ENCODE assay signal across 9 cellular contexts in genomic region chr3:48663489-48664312, GRCh38. TPM values are rescaled to one million over a fixed set of nuclear protein-coding genes. Genes with fewer than 3 reads are reported as not detected.
DNase-seq lines count a peak whose midpoint lies in the region; ATAC-seq and TF ChIP-seq lines count a peak whose summit lies in the region.
"Had no signal": no experiment of that assay in that cellular context is flagged by ENCODE, and none has a peak within 500 bp of the region (broad histone marks: within the 10 kb centered on the region; RNA-seq: fewer than 3 reads in every experiment).

No MANE protein-coding gene starts in this region.

- H3K36me3 ChIP-seq in BE2C, result peaks cover 29% of the 10 kb centered on the region
- H3K36me3 ChIP-seq in duodenal mucosa (ENCODE audit: control insufficient read depth in 1 of 2, insufficient read depth in 2 of 2, low read length in 2 of 2), result no peaks in the 10 kb centered on the region
- no peaks in the 10 kb centered on the region for H3K36me3 ChIP-seq in right lobe of liver

- H3K36me3 Mint-ChIP-seq in activated CD4-positive, alpha-beta memory T cell treated with anti-CD3 and anti-CD28 coated beads for 36 hours, result peaks cover 6% of the 10 kb centered on the region

- H3K9ac ChIP-seq in duodenal mucosa (ENCODE audit: low read depth in 1 of 2, low read length in 2 of 2), result peak overlapping the region; percentile 49 to 56

- POLR2A ChIA-PET in activated CD4-positive, alpha-beta memory T cell treated with anti-CD3 and anti-CD28 coated beads for 36 hours (lab: Charles Lee), result interaction anchor here (0.5 to 4.0 kb wide), 6 partner anchors 23 to 344 kb away, joined by 3 to 11 read pairs (median 4); partner anchors contain the start of genes SLC26A6 and WDR6

- H3K27ac Mint-ChIP-seq in activated CD4-positive, alpha-beta memory T cell treated with anti-CD3 and anti-CD28 coated beads for 36 hours, result peak overlapping the region; percentile 74

- H3K27me3 ChIP-seq in BE2C (no peaks in the 10 kb centered on the region), duodenal mucosa (ENCODE audit: control insufficient read depth in 1 of 2, insufficient read depth in 2 of 2, low read length in 2 of 2) (no peaks in the 10 kb centered on the region), right lobe of liver (peaks cover 0 to 10% of the 10 kb centered on the region in 2 donors)

- no peaks in the 10 kb centered on the region for H3K4me1 ChIP-seq in BE2C
- H3K4me1 ChIP-seq in duodenal mucosa (ENCODE audit: control insufficient read depth in 1 of 2, insufficient read depth in 2 of 2, low read length in 2 of 2), result peaks cover 0 to 13% of the 10 kb centered on the region in 2 donors
- H3K4me1 ChIP-seq in right lobe of liver, result peaks cover 0 to 17% (median 4%) of the 10 kb centered on the region in 4 donors

- intact Hi-C loops in activated CD4-positive, alpha-beta memory T cell treated with anti-CD3 and anti-CD28 coated beads for 36 hours (cut with micrococcal nuclease), result loop anchor here (1.0 to 5.0 kb wide), 2 partner anchors 28 to 54 kb away; partner anchors contain the start of genes IP6K2 and SLC26A6
- intact Hi-C loops in right lobe of liver (cut with DNase I), result no loop called here

- peak; percentile 69 for TF ChIP-seq CTCF in BE2C (IDR thresholded peaks at IDR 0.05; ENCODE audit: low read depth, low read length)
- peak; percentile 42 to 55 (median 45) for TF ChIP-seq CTCF in right lobe of liver (IDR thresholded peaks at IDR 0.05)

- H3K9me3 Mint-ChIP-seq in activated CD4-positive, alpha-beta memory T cell treated with anti-CD3 and anti-CD28 coated beads for 36 hours, result no peaks in the 10 kb centered on the region

- peak overlapping the region; percentile 72 for H3K27ac ChIP-seq in duodenal mucosa (ENCODE audit: low read depth, low read length)
- no peak overlapping the region for H3K27ac ChIP-seq in right lobe of liver

- CTCF ChIA-PET in activated CD4-positive, alpha-beta memory T cell treated with anti-CD3 and anti-CD28 coated beads for 36 hours (lab: Charles Lee), result interaction anchor here (0.9 to 2.3 kb wide), 9 partner anchors 18 to 236 kb away, joined by 3 to 13 read pairs (median 4); partner anchors contain the start of genes NCKIPSD, PFKFB4 and SLC26A6

- H3K4me3 ChIP-seq in BE2C (ENCODE audit: low read depth, low read length) (peak overlapping the region; percentile 61), duodenal mucosa (ENCODE audit: low read depth in 1 of 2, low read length in 2 of 2) (peak overlapping the region; percentile 73 to 81), right lobe of liver (peak overlapping the region; percentile 30 to 47 (median 42))

- peaks cover 13% of the 10 kb centered on the region for H3K27me3 Mint-ChIP-seq in activated CD4-positive, alpha-beta memory T cell treated with anti-CD3 and anti-CD28 coated beads for 36 hours

- TF ChIP-seq POLR2A in right lobe of liver (IDR thresholded peaks at IDR 0.05), result peak; percentile 64

- whole genome bisulfite sequencing in right lobe of liver (ENCODE audit: insufficient coverage, low coverage, low lambda C conversion rate, missing lambda C conversion rate), result 4% methylated on average over 26 of the region's 66 CpGs

- DNase-seq in BE2C (peak; percentile 95), GM19238 (ENCODE audit: insufficient read length, low spot score) (peak; percentile 99), NCI-H69 (lab: John Stamatoyannopoulos, UW) (peak; percentile 97), right lobe of liver (peak; percentile 75 to 87 (median 78))
- peak; percentile 97 for DNase-seq in activated CD4-positive, alpha-beta memory T cell treated with anti-CD3 and anti-CD28 coated beads for 36 hours
- peak; percentile 88 for DNase-seq in stimulated activated CD4-positive, alpha-beta T cell treated with anti-CD3 and anti-CD28 coated beads, Interleukin-4, amount 100 ng/mL, for 24 hours

- peaks cover 15% of the 10 kb centered on the region for H3K4me1 Mint-ChIP-seq in activated CD4-positive, alpha-beta memory T cell treated with anti-CD3 and anti-CD28 coated beads for 36 hours (ENCODE audit: low read depth)

- peak; percentile 83 for ATAC-seq in HG03439 (IDR thresholded peaks at IDR 0.05; ENCODE audit: unreplicated experiment)
- peak; percentile 81 to 91 (median 85) for ATAC-seq in right lobe of liver

- H3K9me3 ChIP-seq in BE2C (no peaks in the 10 kb centered on the region), duodenal mucosa (ENCODE audit: control insufficient read depth in 1 of 2, low read length in 2 of 2) (no peaks in the 10 kb centered on the region), right lobe of liver (no peaks in the 10 kb centered on the region)

- peak overlapping the region; percentile 88 for H3K4me3 Mint-ChIP-seq in activated CD4-positive, alpha-beta memory T cell treated with anti-CD3 and anti-CD28 coated beads for 36 hours

RNA-seq across cellular contexts. Expression of gene CELSR3, which starts 1.0 kb away (rescaled TPM):
- polyA plus RNA-seq in BE2C (2012; ENCODE audit: insufficient read depth, insufficient read length, low read depth), result 50.3 TPM
- 1 to 10 TPM; 6.9 to 7.5 TPM for total RNA-seq in activated CD4-positive, alpha-beta memory T cell treated with anti-CD3 and anti-CD28 coated beads for 36 hours
- total RNA-seq in right lobe of liver, result under 1 TPM; 0.15 to 0.68 (median 0.34) TPM

RNA-seq across cellular contexts. Expression of gene NCKIPSD, which starts 22.0 kb away (rescaled TPM):
- 28.5 TPM for polyA plus RNA-seq in BE2C (2012; ENCODE audit: insufficient read depth, insufficient read length, low read depth)
- total RNA-seq in activated CD4-positive, alpha-beta memory T cell treated with anti-CD3 and anti-CD28 coated beads for 36 hours, result 10 to 100 TPM; 36.5 to 38.5 TPM
- 10 to 100 TPM in 4 of 6 experiments, 1 to 10 TPM in 2; 6.8 to 27.3 (median 12.3) TPM for total RNA-seq in right lobe of liver

RNA-seq across cellular contexts. Expression of gene SLC26A6, which starts 28.4 kb away (rescaled TPM):
- polyA plus RNA-seq in BE2C (2012; ENCODE audit: insufficient read depth, insufficient read length, low read depth), result 14.0 TPM
- 10 to 100 TPM; 47.7 to 52.4 TPM for total RNA-seq in activated CD4-positive, alpha-beta memory T cell treated with anti-CD3 and anti-CD28 coated beads for 36 hours
- 1 to 10 TPM; 6.6 to 9.9 (median 8.6) TPM for total RNA-seq in right lobe of liver

RNA-seq across cellular contexts. Expression of gene TMEM89, which starts 42.1 kb away (rescaled TPM):
- polyA plus RNA-seq in BE2C (2012; ENCODE audit: insufficient read depth, insufficient read length, low read depth), result not detected
- total RNA-seq in activated CD4-positive, alpha-beta memory T cell treated with anti-CD3 and anti-CD28 coated beads for 36 hours, result under 1 TPM in 1 of 2 experiments, not detected in 1; 0.75 TPM
- not detected for total RNA-seq in right lobe of liver
- polyA plus RNA-seq: adipose tissue had no signal

RNA-seq across cellular contexts. Expression of gene IP6K2, which starts 53.3 kb away (rescaled TPM):
- 102 TPM for polyA plus RNA-seq in BE2C (2012; ENCODE audit: insufficient read depth, insufficient read length, low read depth)
- total RNA-seq in activated CD4-positive, alpha-beta memory T cell treated with anti-CD3 and anti-CD28 coated beads for 36 hours, result 10 to 100 TPM; 41.6 to 43.4 TPM
- 10 to 100 TPM; 25.4 to 31.4 (median 27.4) TPM for total RNA-seq in right lobe of liver

Comparison
In these comparisons a context has a peak if more than half of its experiments do, and no peak if none do; other contexts are left out.
1. RNA of gene CELSR3, which starts 1.0 kb away (total RNA-seq): 6.9 to 7.5 TPM in activated CD4-positive, alpha-beta memory T cell treated with anti-CD3 and anti-CD28 coated beads for 36 hours; 0.15 to 0.68 TPM in right lobe of liver; every median in the first group is over 4 times any median in the second.
2. RNA of gene SLC26A6, which starts 28.4 kb away (total RNA-seq): 47.7 to 52.4 TPM in activated CD4-positive, alpha-beta memory T cell treated with anti-CD3 and anti-CD28 coated beads for 36 hours; 6.6 to 9.9 TPM in right lobe of liver; every median in the first group is over 4 times any median in the second.
3. Peak in every context shown above with its lines, with median percentiles within 50 percentile points of each other: DNase-seq and H3K4me3 ChIP-seq.